ENCODE assay signal across 8 cellular contexts in genomic region chr17:48611681-48612455, GRCh38. TPM values are rescaled to one million over a fixed set of nuclear protein-coding genes. Genes with fewer than 3 reads are reported as not detected.
DNase-seq lines count a peak whose midpoint lies in the region; ATAC-seq and TF ChIP-seq lines count a peak whose summit lies in the region.

No MANE protein-coding gene starts in this region.

- H3K27me3 ChIP-seq in PC-9 (ENCODE audit: insufficient read depth, low read depth) (no peaks in the 10 kb centered on the region), hepatocyte (peaks cover 96% of the 10 kb centered on the region)

- peak overlapping the region; percentile 92 for H2AFZ ChIP-seq in PC-9
- H2AFZ ChIP-seq in hepatocyte = peak overlapping the region; percentile 9

- H3K27ac ChIP-seq in PC-9 (peak overlapping the region; percentile 63), hepatocyte (peak overlapping the region; percentile 77)

- intact Hi-C loops in PC-9 (cut with micrococcal nuclease; ENCODE audit: unreplicated experiment) = loop anchor here (10.0 kb wide), 1 partner anchor 667 kb away; the partner anchor contains the start of gene PNPO

- no TSS peak for BruUV-seq in PC-9 (replicated peaks; lab: Mats Ljungman, UMichigan)

- peak overlapping the region; percentile 83 for H3K4me3 Mint-ChIP-seq in activated naive CD4-positive, alpha-beta T cell treated with anti-CD3 and anti-CD28 coated beads, Interleukin-2, amount 10 ng/mL, durations not matched to agents 7 days and 5 days
- H3K4me3 Mint-ChIP-seq in type B pancreatic cell = peak overlapping the region; percentile 92

- H3K36me3 Mint-ChIP-seq in activated naive CD4-positive, alpha-beta T cell treated with anti-CD3 and anti-CD28 coated beads, Interleukin-2, amount 10 ng/mL, durations not matched to agents 7 days and 5 days = peaks cover 1% of the 10 kb centered on the region
- peaks cover 5% of the 10 kb centered on the region for H3K36me3 Mint-ChIP-seq in type B pancreatic cell

- POLR2A ChIA-PET in PC-9 (lab: Charles Lee; ENCODE audit: unreplicated experiment) = no interaction called here

- H3K4me2 ChIP-seq in PC-9 (peak overlapping the region; percentile 88), hepatocyte (peak overlapping the region; percentile 78)

- no peaks in the 10 kb centered on the region for H3K9me3 ChIP-seq in PC-9 (ENCODE audit: insufficient read depth, low read depth)
- H3K9me3 ChIP-seq in hepatocyte (ENCODE audit: low read depth) = no peaks in the 10 kb centered on the region

- no peaks in the 10 kb centered on the region for H3K9me3 Mint-ChIP-seq in activated naive CD4-positive, alpha-beta T cell treated with anti-CD3 and anti-CD28 coated beads, Interleukin-2, amount 10 ng/mL, durations not matched to agents 7 days and 5 days
- no peaks in the 10 kb centered on the region for H3K9me3 Mint-ChIP-seq in type B pancreatic cell

- H3K27me3 Mint-ChIP-seq in activated naive CD4-positive, alpha-beta T cell treated with anti-CD3 and anti-CD28 coated beads, Interleukin-2, amount 10 ng/mL, durations not matched to agents 7 days and 5 days = peaks cover 100% of the 10 kb centered on the region
- peaks cover 90% of the 10 kb centered on the region for H3K27me3 Mint-ChIP-seq in type B pancreatic cell

- peak overlapping the region; percentile 80 for H3K4me3 ChIP-seq in PC-9
- H3K4me3 ChIP-seq in hepatocyte = peak overlapping the region; percentile 1

- peak overlapping the region; percentile 52 for H3K27ac Mint-ChIP-seq in activated naive CD4-positive, alpha-beta T cell treated with anti-CD3 and anti-CD28 coated beads, Interleukin-2, amount 10 ng/mL, durations not matched to agents 7 days and 5 days
- H3K27ac Mint-ChIP-seq in type B pancreatic cell = peak overlapping the region; percentile 92

- peak; percentile 37 for DNase-seq in activated naive CD4-positive, alpha-beta T cell treated with anti-CD3 and anti-CD28 coated beads, Interleukin-2, amount 10 ng/mL, durations not matched to agents 7 days and 5 days
- DNase-seq in activated naive CD4-positive, alpha-beta T cell treated with anti-CD3 and anti-CD28 coated beads, Interleukin-2, amount 50 U/mL, for 16 hours = no peak
- peak; percentile 49 to 55 for DNase-seq in PC-9
- DNase-seq in hepatocyte (ENCODE audit: low spot score) = no peak
- no peak for DNase-seq in type B pancreatic cell (ENCODE audit: extremely low spot score, unreplicated experiment)
- no peak for DNase-seq in NK-92 treated with Interleukin-12 subunit alpha and Interleukin-12 subunit beta, amount 100 ng/mL, for 24 hours (lab: John Stamatoyannopoulos, UW)
- DNase-seq in GOT3 (lab: John Stamatoyannopoulos, UW) = no peak

- 7% methylated on average over 25 of the region's 36 CpGs for WGBS in hepatocyte (ENCODE audit: low lambda C conversion rate, missing lambda C conversion rate)

- CTCF ChIA-PET in activated naive CD4-positive, alpha-beta T cell treated with anti-CD3 and anti-CD28 coated beads, Interleukin-2, amount 10 ng/mL, durations not matched to agents 7 days and 5 days (lab: Charles Lee) = interaction anchor here (1.4 kb wide), 2 partner anchors 13 to 349 kb away, joined by 4 to 5 read pairs; no protein-coding TSS in a partner anchor
- CTCF ChIA-PET in PC-9 (lab: Charles Lee) = no interaction called here

- H4K20me1 ChIP-seq in PC-9 (ENCODE audit: insufficient read depth) = no peaks in the 10 kb centered on the region
- H4K20me1 ChIP-seq in hepatocyte (ENCODE audit: insufficient read depth, poor library complexity, severe bottlenecking) = no peaks in the 10 kb centered on the region

- peaks cover 24% of the 10 kb centered on the region for H3K79me2 ChIP-seq in PC-9 (ENCODE audit: low read depth)
- no peaks in the 10 kb centered on the region for H3K79me2 ChIP-seq in hepatocyte

- H3K4me1 Mint-ChIP-seq in activated naive CD4-positive, alpha-beta T cell treated with anti-CD3 and anti-CD28 coated beads, Interleukin-2, amount 10 ng/mL, durations not matched to agents 7 days and 5 days = peaks cover 39% of the 10 kb centered on the region
- H3K4me1 Mint-ChIP-seq in type B pancreatic cell (ENCODE audit: unreplicated experiment) = peaks cover 27% of the 10 kb centered on the region

- H3K36me3 ChIP-seq in PC-9 (ENCODE audit: low read depth) = no peaks in the 10 kb centered on the region
- no peaks in the 10 kb centered on the region for H3K36me3 ChIP-seq in hepatocyte (replicated peaks; ENCODE audit: insufficient read depth, low read depth)

- H3K9me2 ChIP-seq in PC-9 (ENCODE audit: insufficient read depth) (no peaks in the 10 kb centered on the region), hepatocyte (replicated peaks; ENCODE audit: insufficient read depth) (no peaks in the 10 kb centered on the region)

- no peaks in the 10 kb centered on the region; the same call in 1 of the 2 replicates for H3F3A ChIP-seq in PC-9 (ENCODE audit: insufficient read depth, low read depth)

- TF ChIP-seq CTCF in PC-9 (conservative IDR thresholded peaks at IDR 0.05) = no peak
- no peak for TF ChIP-seq CTCF in hepatocyte (IDR thresholded peaks at IDR 0.05; ENCODE audit: poor library complexity)
- TF ChIP-seq CTCF in type B pancreatic cell (conservative IDR thresholded peaks at IDR 0.05) = no peak

- no peak for ATAC-seq in HG03342 (IDR thresholded peaks at IDR 0.05; ENCODE audit: unreplicated experiment)

- H3K4me1 ChIP-seq in PC-9 (replicated peaks; ENCODE audit: insufficient read depth) (peaks cover 20% of the 10 kb centered on the region), hepatocyte (ENCODE audit: insufficient read depth) (no peaks in the 10 kb centered on the region)

RNA-seq across cellular contexts. Expression of gene HOXB7, which starts 1.1 kb away (rescaled TPM):
- 28.2 and 34.0 TPM in 2 replicates for total RNA-seq in PC-9 (2021)
- 4.1 and 6.7 TPM in 2 replicates for total RNA-seq in hepatocyte
- polyA plus RNA-seq in hepatocyte = 13.7 and 15.9 TPM in 2 replicates
- 9.8 and 11.7 TPM in 2 replicates for total RNA-seq in type B pancreatic cell (ENCODE audit: low replicate concordance)

RNA-seq across cellular contexts. Expression of gene HOXB8, which starts 3.2 kb away (rescaled TPM):
- total RNA-seq in PC-9 (2021) (0.70 and 1.3 TPM in 2 replicates), hepatocyte (0.57 and 1.6 TPM in 2 replicates), type B pancreatic cell (ENCODE audit: low replicate concordance) (16.0 and 17.1 TPM in 2 replicates)
- polyA plus RNA-seq in hepatocyte = 0.31 and 1.3 TPM in 2 replicates

RNA-seq across cellular contexts. Expression of gene HOXB6, which starts 7.1 kb away (rescaled TPM):
- total RNA-seq in PC-9 (2021) (27.9 and 30.7 TPM in 2 replicates), hepatocyte (4.1 and 4.8 TPM in 2 replicates), type B pancreatic cell (ENCODE audit: low replicate concordance) (17.6 and 20.3 TPM in 2 replicates)
- polyA plus RNA-seq in hepatocyte = 7.7 and 12.9 TPM in 2 replicates

RNA-seq across cellular contexts. Expression of gene HOXB9, which starts 14.3 kb away (rescaled TPM):
- total RNA-seq in PC-9 (2021) (0.30 and 0.70 TPM in 2 replicates), hepatocyte (1.5 and 2.1 TPM in 2 replicates), type B pancreatic cell (ENCODE audit: low replicate concordance) (1.6 and 9.4 TPM in 2 replicates)
- 0.73 and 2.5 TPM in 2 replicates for polyA plus RNA-seq in hepatocyte

RNA-seq across cellular contexts. Expression of gene HOXB5, which starts 18.3 kb away (rescaled TPM):
- total RNA-seq in PC-9 (2021) (8.3 and 12.9 TPM in 2 replicates), hepatocyte (0.27 and 0.36 TPM in 2 replicates), type B pancreatic cell (ENCODE audit: low replicate concordance) (10.1 and 20.8 TPM in 2 replicates)
- 3.3 and 4.4 TPM in 2 replicates for polyA plus RNA-seq in hepatocyte

Comparison
In these comparisons a context has a peak if more than half of its experiments do, and no peak if none do; other contexts are left out.
1. DNase-seq: peak in activated naive CD4-positive, alpha-beta T cell treated with anti-CD3 and anti-CD28 coated beads, Interleukin-2, amount 10 ng/mL, durations not matched to agents 7 days and 5 days (single experiment) and PC-9 (2 of 2); none in activated naive CD4-positive, alpha-beta T cell treated with anti-CD3 and anti-CD28 coated beads, Interleukin-2, amount 50 U/mL, for 16 hours (single experiment), hepatocyte (single experiment), type B pancreatic cell (single experiment), NK-92 treated with Interleukin-12 subunit alpha and Interleukin-12 subunit beta, amount 100 ng/mL, for 24 hours (single experiment) and GOT3 (single experiment).